Comparison of ENCODE assay signal across 11 cellular contexts in genomic region chr2:216829533-216829932, GRCh38. TPM values are rescaled to one million over a fixed set of nuclear protein-coding genes. Genes with fewer than 3 reads are reported as not detected.
A peak's percentile ranks its signal among the peaks of the same experiment; 100 is the strongest.
DNase-seq lines count a peak whose midpoint lies in the region; ATAC-seq and TF ChIP-seq lines count a peak whose summit lies in the region.
"Had no signal": no experiment of that assay in that cellular context is flagged by ENCODE, and none has a peak within 500 bp of the region (broad histone marks: within the 10 kb centered on the region; RNA-seq: fewer than 3 reads in every experiment).

No MANE protein-coding gene starts in this region.

- WGBS in hepatocyte (ENCODE audit: low lambda C conversion rate, missing lambda C conversion rate), result 82% methylated on average over 4 of the region's 4 CpGs

- H3F3A ChIP-seq in GM23338 (replicated peaks; ENCODE audit: low read depth), result no peaks in the 10 kb centered on the region

- ATAC-seq in thoracic aorta (ENCODE audit: insufficient number of reproducible peaks, low FRiP score, low read depth) (peak; percentile 57), GM23338 (no peak), GM21825 (IDR thresholded peaks at IDR 0.05; ENCODE audit: unreplicated experiment) (no peak)

- H3K27ac ChIP-seq in angular gyrus (ENCODE audit: low read depth, low read length) (peak overlapping the region; percentile 49), hepatocyte (no peak overlapping the region), thoracic aorta (peak overlapping the region in 1 of 2 donors; percentile 34), GM23338 (ENCODE audit: low read depth) (no peak overlapping the region)

- no peaks in the 10 kb centered on the region for H3K9me3 ChIP-seq in hepatocyte (ENCODE audit: low read depth)
- H3K9me3 ChIP-seq in thoracic aorta, result no peaks in the 10 kb centered on the region

- no peak overlapping the region for H2AFZ ChIP-seq in hepatocyte
- H2AFZ ChIP-seq in GM23338, result no peak overlapping the region

- intact Hi-C loops in activated CD4-positive, alpha-beta T cell treated with anti-CD3 and anti-CD28 coated beads, Interleukin-2, amount 10 ng/mL, durations not matched to agents 24 days and 14 days (cut with micrococcal nuclease), result no loop called here

- H3K36me3 ChIP-seq in hepatocyte (replicated peaks; ENCODE audit: insufficient read depth, low read depth) (no peaks in the 10 kb centered on the region), thoracic aorta (no peaks in the 10 kb centered on the region), GM23338 (ENCODE audit: insufficient read depth) (no peaks in the 10 kb centered on the region)

- H3K4me1 Mint-ChIP-seq in GM23338, result peaks cover 7% of the 10 kb centered on the region; the same call in 2 of the 3 replicates
- no peaks in the 10 kb centered on the region for H3K4me1 Mint-ChIP-seq in activated CD4-positive, alpha-beta T cell treated with anti-CD3 and anti-CD28 coated beads, Interleukin-2, amount 10 ng/mL, durations not matched to agents 24 days and 14 days
- H3K4me1 Mint-ChIP-seq: activated naive CD4-positive, alpha-beta T cell treated with anti-CD3 and anti-CD28 coated beads, Interleukin-2, amount 50 U/mL, for 24 hours; memory B cell had no signal

- H3K4me1 ChIP-seq in hepatocyte (ENCODE audit: insufficient read depth), result no peaks in the 10 kb centered on the region
- H3K4me1 ChIP-seq in thoracic aorta (ENCODE audit: control insufficient read depth in 1 of 2, low read depth in 2 of 2), result peaks cover 17 to 50% of the 10 kb centered on the region in 2 donors
- H3K4me1 ChIP-seq in GM23338 (ENCODE audit: insufficient read depth), result no peaks in the 10 kb centered on the region

- H3K36me3 Mint-ChIP-seq in GM23338 (ENCODE audit: low read depth), result no peaks in the 10 kb centered on the region
- no peaks in the 10 kb centered on the region for H3K36me3 Mint-ChIP-seq in activated CD4-positive, alpha-beta T cell treated with anti-CD3 and anti-CD28 coated beads, Interleukin-2, amount 10 ng/mL, durations not matched to agents 24 days and 14 days (ENCODE audit: low read depth)
- H3K36me3 Mint-ChIP-seq: activated naive CD4-positive, alpha-beta T cell treated with anti-CD3 and anti-CD28 coated beads, Interleukin-2, amount 50 U/mL, for 24 hours; memory B cell had no signal

- H3K79me2 ChIP-seq in hepatocyte, result no peaks in the 10 kb centered on the region
- H3K79me2 ChIP-seq in GM23338 (replicated peaks; ENCODE audit: insufficient read depth), result no peaks in the 10 kb centered on the region

- DNase-seq in NCI-H1105 (lab: John Stamatoyannopoulos, UW) (peak; percentile 39), hepatocyte (ENCODE audit: low spot score) (peak; percentile 68), thoracic aorta (ENCODE audit: low spot score) (peak; percentile 36), GM23338 (ENCODE audit: low spot score) (no peak), DMS114 treated with DMSO at 0.1 percent for 48 hours (lab: John Stamatoyannopoulos, UW; ENCODE audit: unreplicated experiment) (no peak)
- no peak for DNase-seq in activated CD4-positive, alpha-beta T cell treated with anti-CD3 and anti-CD28 coated beads, Interleukin-2, amount 10 ng/mL, durations not matched to agents 24 days and 14 days
- DNase-seq: SW 1271 had no signal

- H3K4me3 Mint-ChIP-seq in GM23338, result no peak overlapping the region
- no peak overlapping the region for H3K4me3 Mint-ChIP-seq in activated CD4-positive, alpha-beta T cell treated with anti-CD3 and anti-CD28 coated beads, Interleukin-2, amount 10 ng/mL, durations not matched to agents 24 days and 14 days
- H3K4me3 Mint-ChIP-seq: activated naive CD4-positive, alpha-beta T cell treated with anti-CD3 and anti-CD28 coated beads, Interleukin-2, amount 50 U/mL, for 24 hours; memory B cell had no signal

- TF ChIP-seq CTCF in hepatocyte (IDR thresholded peaks at IDR 0.05; ENCODE audit: poor library complexity) (no peak), thoracic aorta (IDR thresholded peaks at IDR 0.05) (no peak), GM23338 (conservative IDR thresholded peaks at IDR 0.05; ENCODE audit: low read depth in 2 of 2) (no peak)

- no peak overlapping the region for H3K27ac Mint-ChIP-seq in GM23338
- no peak overlapping the region for H3K27ac Mint-ChIP-seq in activated CD4-positive, alpha-beta T cell treated with anti-CD3 and anti-CD28 coated beads, Interleukin-2, amount 10 ng/mL, durations not matched to agents 24 days and 14 days
- H3K27ac Mint-ChIP-seq: activated naive CD4-positive, alpha-beta T cell treated with anti-CD3 and anti-CD28 coated beads, Interleukin-2, amount 50 U/mL, for 24 hours; memory B cell had no signal

- no peaks in the 10 kb centered on the region for H3K9me3 Mint-ChIP-seq in GM23338
- peaks cover 4% of the 10 kb centered on the region for H3K9me3 Mint-ChIP-seq in activated CD4-positive, alpha-beta T cell treated with anti-CD3 and anti-CD28 coated beads, Interleukin-2, amount 10 ng/mL, durations not matched to agents 24 days and 14 days
- H3K9me3 Mint-ChIP-seq: activated naive CD4-positive, alpha-beta T cell treated with anti-CD3 and anti-CD28 coated beads, Interleukin-2, amount 50 U/mL, for 24 hours had no signal

- H3K4me2 ChIP-seq in hepatocyte (no peak overlapping the region), GM23338 (no peak overlapping the region)

- no peaks in the 10 kb centered on the region for H4K20me1 ChIP-seq in hepatocyte (ENCODE audit: insufficient read depth, poor library complexity, severe bottlenecking)
- no peaks in the 10 kb centered on the region for H4K20me1 ChIP-seq in GM23338 (replicated peaks; ENCODE audit: insufficient read depth)

- H3K4me3 ChIP-seq in hepatocyte (no peak overlapping the region), thoracic aorta (peak overlapping the region; percentile 7), GM23338 (no peak overlapping the region)

- peaks cover 4% of the 10 kb centered on the region for H3K27me3 Mint-ChIP-seq in GM23338 (ENCODE audit: insufficient read depth, low read depth, poor library complexity)
- peaks cover 23% of the 10 kb centered on the region for H3K27me3 Mint-ChIP-seq in activated CD4-positive, alpha-beta T cell treated with anti-CD3 and anti-CD28 coated beads, Interleukin-2, amount 10 ng/mL, durations not matched to agents 24 days and 14 days

- H3K9me2 ChIP-seq in hepatocyte (replicated peaks; ENCODE audit: insufficient read depth) (no peaks in the 10 kb centered on the region), GM23338 (ENCODE audit: insufficient read depth) (0 out of 2 replicates have a peak, but pooled peaks cover 3% of the 10 kb centered on the region)

- H3K27me3 ChIP-seq in hepatocyte, result no peaks in the 10 kb centered on the region
- H3K27me3 ChIP-seq in thoracic aorta (replicated peaks; ENCODE audit: insufficient read depth), result no peaks in the 10 kb centered on the region
- no peaks in the 10 kb centered on the region for H3K27me3 ChIP-seq in GM23338 (ENCODE audit: insufficient read depth)

TF ChIP-seq in GM23338, 12 proteins besides CTCF, POLR2A, EP300 and RAD21:
- TF ChIP-seq STAT1 (IDR thresholded peaks at IDR 0.05; ENCODE audit: unreplicated experiment) (no peak), CREB1 (CRISPR knock-in tag; IDR thresholded peaks at IDR 0.05; ENCODE audit: low read depth) (no peak)
- TF ChIP-seq, protein P1, sequence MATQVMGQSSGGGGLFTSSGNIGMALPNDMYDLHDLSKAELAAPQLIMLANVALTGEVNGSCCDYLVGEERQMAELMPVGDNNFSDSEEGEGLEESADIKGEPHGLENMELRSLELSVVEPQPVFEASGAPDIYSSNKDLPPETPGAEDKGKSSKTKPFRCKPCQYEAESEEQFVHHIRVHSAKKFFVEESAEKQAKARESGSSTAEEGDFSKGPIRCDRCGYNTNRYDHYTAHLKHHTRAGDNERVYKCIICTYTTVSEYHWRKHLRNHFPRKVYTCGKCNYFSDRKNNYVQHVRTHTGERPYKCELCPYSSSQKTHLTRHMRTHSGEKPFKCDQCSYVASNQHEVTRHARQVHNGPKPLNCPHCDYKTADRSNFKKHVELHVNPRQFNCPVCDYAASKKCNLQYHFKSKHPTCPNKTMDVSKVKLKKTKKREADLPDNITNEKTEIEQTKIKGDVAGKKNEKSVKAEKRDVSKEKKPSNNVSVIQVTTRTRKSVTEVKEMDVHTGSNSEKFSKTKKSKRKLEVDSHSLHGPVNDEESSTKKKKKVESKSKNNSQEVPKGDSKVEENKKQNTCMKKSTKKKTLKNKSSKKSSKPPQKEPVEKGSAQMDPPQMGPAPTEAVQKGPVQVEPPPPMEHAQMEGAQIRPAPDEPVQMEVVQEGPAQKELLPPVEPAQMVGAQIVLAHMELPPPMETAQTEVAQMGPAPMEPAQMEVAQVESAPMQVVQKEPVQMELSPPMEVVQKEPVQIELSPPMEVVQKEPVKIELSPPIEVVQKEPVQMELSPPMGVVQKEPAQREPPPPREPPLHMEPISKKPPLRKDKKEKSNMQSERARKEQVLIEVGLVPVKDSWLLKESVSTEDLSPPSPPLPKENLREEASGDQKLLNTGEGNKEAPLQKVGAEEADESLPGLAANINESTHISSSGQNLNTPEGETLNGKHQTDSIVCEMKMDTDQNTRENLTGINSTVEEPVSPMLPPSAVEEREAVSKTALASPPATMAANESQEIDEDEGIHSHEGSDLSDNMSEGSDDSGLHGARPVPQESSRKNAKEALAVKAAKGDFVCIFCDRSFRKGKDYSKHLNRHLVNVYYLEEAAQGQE (IDR thresholded peaks at IDR 0.05; ENCODE audit: unreplicated experiment), result no peak

RNA-seq across cellular contexts. Expression of gene TNP1, which starts 30.3 kb away (rescaled TPM):
- total RNA-seq in hepatocyte (not detected in 2 replicates), thoracic aorta (not detected)
- polyA plus RNA-seq in hepatocyte (not detected in 2 replicates), GM23338 (2016; fragmentation: Nextera tagmentation; extraction: Ambion mirVana) (not detected in 2 replicates)
- total RNA-seq in GM23338 (2014; rRNA removed; shearing (Covaris generic)), result not detected in 2 replicates
- total RNA-seq in activated CD4-positive, alpha-beta T cell treated with anti-CD3 and anti-CD28 coated beads, Interleukin-2, amount 10 ng/mL, durations not matched to agents 24 days and 14 days, result not detected in 2 replicates

Comparison
In these comparisons a context has a peak if more than half of its experiments do, and no peak if none do; other contexts are left out.
1. DNase-seq: peak in NCI-H1105 (single experiment), hepatocyte (single experiment) and thoracic aorta (single experiment); none in GM23338 (single experiment), DMS114 treated with DMSO at 0.1 percent for 48 hours (single experiment) and activated CD4-positive, alpha-beta T cell treated with anti-CD3 and anti-CD28 coated beads, Interleukin-2, amount 10 ng/mL, durations not matched to agents 24 days and 14 days (single experiment).